Comparison of ENCODE assay signal across 25 cellular contexts in the genomic region with DNA sequence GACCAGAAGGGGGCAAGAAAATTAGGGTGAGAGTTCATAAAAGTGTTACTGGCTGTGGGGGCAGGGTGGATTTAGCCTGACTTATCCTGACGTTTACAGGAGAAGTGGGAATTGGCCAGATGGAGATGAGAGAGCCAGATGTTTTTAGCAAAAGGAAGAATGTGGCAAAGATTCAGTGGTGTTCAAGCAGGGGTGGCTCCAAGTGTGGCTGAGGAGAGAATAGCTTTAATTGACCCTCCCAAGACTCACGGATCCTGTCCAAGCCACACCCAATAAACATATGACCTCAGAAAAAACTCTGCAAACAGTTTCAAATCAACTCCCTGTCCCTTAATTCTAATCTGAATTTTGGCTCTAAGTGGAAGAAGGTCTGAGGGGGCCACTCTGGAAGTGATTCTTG. TPM values are rescaled to one million over a fixed set of nuclear protein-coding genes. Genes with fewer than 3 reads are reported as not detected.
DNase-seq lines count a peak whose midpoint lies in the region; ATAC-seq and TF ChIP-seq lines count a peak whose summit lies in the region.
"Had no signal": no experiment of that assay in that cellular context is flagged by ENCODE, and none has a peak within 500 bp of the region (broad histone marks: within the 10 kb centered on the region; RNA-seq: fewer than 3 reads in every experiment).

No MANE protein-coding gene starts in this region.

- intact Hi-C loops in body of pancreas (cut with DNase I) = no loop called here

- H3K36me3 ChIP-seq in HEK293 (ENCODE audit: control insufficient read depth in 2 of 2, insufficient read depth in 1 of 2, low read length in 2 of 2) (no peaks in the 10 kb centered on the region), body of pancreas (replicated peaks in 1 of 2; ENCODE audit: insufficient read depth in 1 of 2, low read depth in 2 of 2) (no peaks in the 10 kb centered on the region)
- H3K36me3 ChIP-seq: gastrocnemius medialis, right lobe of liver, suprapubic skin had no signal

- CTCF ChIA-PET in HEK293 (lab: Yijun Ruan, JAX) = interaction anchor here (1.6 to 3.0 kb wide), 2 partner anchors 15 to 380 kb away, joined by 8 to 15 read pairs; no protein-coding TSS in a partner anchor

- TF ChIP-seq CTCF in HEK293 (tag by site-specific recombination; IDR thresholded peaks at IDR 0.05) = no peak
- TF ChIP-seq CTCF in body of pancreas (IDR thresholded peaks at IDR 0.05) = no peak
- no peak for TF ChIP-seq CTCF in neural crest cell (conservative IDR thresholded peaks at IDR 0.05)
- no peak for TF ChIP-seq CTCF in progenitor cell of endocrine pancreas (IDR thresholded peaks at IDR 0.05; ENCODE audit: unreplicated experiment)

- H3K4me3 Mint-ChIP-seq in neural crest cell (no peak overlapping the region), progenitor cell of endocrine pancreas (ENCODE audit: low read depth) (no peak overlapping the region)
- H3K4me3 Mint-ChIP-seq: CD4-positive, alpha-beta memory T cell; H9; stimulated activated effector memory CD8-positive, alpha-beta T cell treated with anti-CD3 and anti-CD28 coated beads, Interleukin-12 subunit alpha, Interleukin-12 subunit beta, amount 100 ng/mL, for 72 hours had no signal

- H3K9me3 Mint-ChIP-seq in neural crest cell (peaks cover 3% of the 10 kb centered on the region), progenitor cell of endocrine pancreas (ENCODE audit: low read depth) (peaks cover 5% of the 10 kb centered on the region)

- DNase-seq in AG20443 (ENCODE audit: low spot score) = peak; percentile 56
- DNase-seq in body of pancreas = peak in 1 of 4 donors; percentile 18
- DNase-seq in neural crest cell (ENCODE audit: low read depth, low spot score) = no peak
- DNase-seq in progenitor cell of endocrine pancreas (ENCODE audit: low spot score, unreplicated experiment) = no peak
- DNase-seq in NCI-H446 treated with DMSO at 0.1 percent for 48 hours (lab: John Stamatoyannopoulos, UW) = no peak
- DNase-seq: activated CD4-positive, alpha-beta T cell treated with anti-CD3 and anti-CD28 coated beads, Interleukin-2, amount 50 U/mL, for 4 hours; activated CD4-positive, CD25-positive, alpha-beta regulatory T cell; activated CD8-positive, alpha-beta memory T cell treated with anti-CD3 and anti-CD28 coated beads, Interleukin-2, amount 50 U/mL, for 4 hours; activated naive CD4-positive, alpha-beta T cell treated with anti-CD3 and anti-CD28 coated beads, Interleukin-2, amount 50 U/mL, for 16 hours; CD4-positive, alpha-beta memory T cell; effector CD8-positive, alpha-beta T cell; gastrocnemius medialis; H9; KG1; NCI-H2107; NK-92 treated with Interleukin-12 subunit alpha and Interleukin-12 subunit beta, amount 100 ng/mL, for 24 hours; PC-9; right lobe of liver; Right ventricle myocardium superior; stimulated activated CD4-positive, alpha-beta T cell treated with anti-CD3 and anti-CD28 coated beads, Interleukin-4, amount 100 ng/mL, for 24 hours; SW 1271 had no signal

- ATAC-seq in body of pancreas = no peak
- ATAC-seq in HG02885 (IDR thresholded peaks at IDR 0.05; ENCODE audit: poor library complexity, unreplicated experiment) = no peak
- ATAC-seq: gastrocnemius medialis; right lobe of liver; stimulated activated effector memory CD8-positive, alpha-beta T cell treated with anti-CD3 and anti-CD28 coated beads, Interleukin-12 subunit alpha, Interleukin-12 subunit beta, amount 100 ng/mL, for 72 hours had no signal

- H3K4me1 ChIP-seq in HEK293 (ENCODE audit: control insufficient read depth, insufficient read depth, low read length) (no peaks in the 10 kb centered on the region), body of pancreas (peaks cover 63% of the 10 kb centered on the region)

- TF ChIP-seq POLR2A in body of pancreas (IDR thresholded peaks at IDR 0.05) = no peak

- WGBS in body of pancreas, 2 donors = 15% methylated on average over 2 of the region's 2 CpGs

- H3K36me3 Mint-ChIP-seq in neural crest cell (ENCODE audit: low read depth) = no peaks in the 10 kb centered on the region
- no peaks in the 10 kb centered on the region for H3K36me3 Mint-ChIP-seq in progenitor cell of endocrine pancreas (ENCODE audit: insufficient read depth)

- POLR2A ChIA-PET in HEK293 (lab: Yijun Ruan, JAX) = no interaction called here

- no peaks in the 10 kb centered on the region for H3K27me3 ChIP-seq in body of pancreas
- H3K27me3 ChIP-seq: gastrocnemius medialis, right lobe of liver, suprapubic skin had no signal

- no peaks in the 10 kb centered on the region for H3K27me3 Mint-ChIP-seq in neural crest cell (ENCODE audit: low read depth)
- no peaks in the 10 kb centered on the region for H3K27me3 Mint-ChIP-seq in progenitor cell of endocrine pancreas
- H3K27me3 Mint-ChIP-seq: CD4-positive, alpha-beta memory T cell had no signal

- H3K27ac Mint-ChIP-seq in neural crest cell (ENCODE audit: unreplicated experiment) (peak overlapping the region; percentile 75), progenitor cell of endocrine pancreas (no peak overlapping the region)
- H3K27ac Mint-ChIP-seq: H9; stimulated activated effector memory CD8-positive, alpha-beta T cell treated with anti-CD3 and anti-CD28 coated beads, Interleukin-12 subunit alpha, Interleukin-12 subunit beta, amount 100 ng/mL, for 72 hours had no signal

- H3K4me1 Mint-ChIP-seq in neural crest cell = no peaks in the 10 kb centered on the region
- peaks cover 14% of the 10 kb centered on the region for H3K4me1 Mint-ChIP-seq in progenitor cell of endocrine pancreas (ENCODE audit: low read depth)

- H3K9me3 ChIP-seq in HEK293 (ENCODE audit: control insufficient read depth, insufficient read depth, low read depth, low read length) (no peaks in the 10 kb centered on the region), body of pancreas (no peaks in the 10 kb centered on the region)
- H3K9me3 ChIP-seq: gastrocnemius medialis, right lobe of liver, suprapubic skin had no signal

- no peak overlapping the region for H3K4me3 ChIP-seq in HEK293 (ENCODE audit: low read depth, low read length)
- no peak overlapping the region for H3K4me3 ChIP-seq in body of pancreas
- H3K4me3 ChIP-seq: gastrocnemius medialis, PC-9, right lobe of liver, suprapubic skin had no signal

- H3K27ac ChIP-seq in HEK293 (ENCODE audit: extremely low read depth, low read depth, low read length) = no peak overlapping the region
- peak overlapping the region; percentile 2 to 17 (median 12) for H3K27ac ChIP-seq in body of pancreas
- H3K27ac ChIP-seq: gastrocnemius medialis, PC-9, right lobe of liver, suprapubic skin had no signal

TF ChIP-seq in HEK293, 187 proteins besides CTCF, POLR2A, EP300 and RAD21:
- TF ChIP-seq ZNF311 (tag by site-specific recombination; IDR thresholded peaks at IDR 0.05; ENCODE audit: borderline replicate concordance) (no peak), KLF1 (tag by site-specific recombination; IDR thresholded peaks at IDR 0.05) (peak; percentile 38; the same call in 1 of the 2 replicates)

RNA-seq across cellular contexts. Expression of a gene that starts 35.2 kb away (rescaled TPM):
- 10 to 100 TPM; 37.9 to 49.4 TPM for total RNA-seq in body of pancreas
- 19.8 and 28.5 TPM in 2 replicates for total RNA-seq in neural crest cell
- 36.2 and 37.5 TPM in 2 replicates for total RNA-seq in progenitor cell of endocrine pancreas
